Comparison of ENCODE assay signal across 19 cellular contexts in the genomic region with DNA sequence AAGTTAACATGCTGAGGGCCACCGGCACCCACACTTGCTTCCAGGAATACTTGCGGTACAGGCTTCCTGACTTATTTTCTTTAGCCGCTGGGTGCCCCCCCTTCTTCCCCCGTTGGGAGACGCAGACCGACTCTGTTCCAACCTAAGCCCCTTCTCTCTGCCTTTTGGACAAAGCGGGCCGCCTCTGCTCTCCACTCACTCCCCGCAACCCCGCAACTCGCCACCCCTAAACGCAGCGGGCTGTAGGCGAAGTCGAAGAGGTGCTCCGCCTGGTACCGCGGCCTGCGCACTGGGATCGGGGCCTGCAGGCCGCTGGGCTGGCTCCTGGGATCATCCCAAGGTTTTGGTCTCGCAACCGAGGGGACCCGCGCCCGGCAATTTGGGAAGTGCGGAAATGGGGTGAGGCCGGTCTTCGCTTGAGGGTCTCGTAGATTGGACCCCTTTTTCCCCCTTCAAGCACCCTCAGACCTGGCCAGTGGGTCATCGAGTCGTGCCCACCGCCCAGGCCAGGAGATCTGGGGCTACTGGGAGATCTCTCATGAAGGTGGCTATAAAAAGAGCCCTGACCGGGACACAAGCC. TPM values are rescaled to one million over a fixed set of nuclear protein-coding genes. Genes with fewer than 3 reads are reported as not detected.
DNase-seq lines count a peak whose midpoint lies in the region; ATAC-seq and TF ChIP-seq lines count a peak whose summit lies in the region.
"Had no signal": no experiment of that assay in that cellular context is flagged by ENCODE, and none has a peak within 500 bp of the region (broad histone marks: within the 10 kb centered on the region; RNA-seq: fewer than 3 reads in every experiment).

No MANE protein-coding gene starts in this region.

- peaks cover 32 to 46% (median 42%) of the 10 kb centered on the region in 3 donors for H3K4me1 Mint-ChIP-seq in naive B cell

- peaks cover 5 to 10% of the 10 kb centered on the region in 2 donors for H3K36me3 Mint-ChIP-seq in naive B cell
- H3K36me3 Mint-ChIP-seq: CD8-positive, alpha-beta memory T cell had no signal

- H3K4me3 ChIP-seq in BJ (ENCODE audit: low read depth, low read length) (0 out of 2 replicates have a peak overlapping the region, but pooled peaks have one; percentile 6), Peyer's patch (peak overlapping the region in 1 of 4 donors; percentile 34)
- H3K4me3 ChIP-seq: K562, right atrium auricular region had no signal

- TF ChIP-seq POLR2A in Peyer's patch (IDR thresholded peaks at IDR 0.05) = no peak

- H3K4me3 Mint-ChIP-seq in naive B cell = peak overlapping the region in 6 of 8 donors; percentile 15 to 82 (median 53)
- H3K4me3 Mint-ChIP-seq: activated B cell treated with CpG ODN at 0.5 μM for 24 hours had no signal

- peak overlapping the region in 2 of 6 donors; percentile 36 to 96 for H3K27ac Mint-ChIP-seq in naive B cell
- H3K27ac Mint-ChIP-seq: activated B cell treated with CpG ODN at 0.5 μM for 24 hours had no signal

- H3K4me1 ChIP-seq in Peyer's patch (peaks cover 0 to 25% (median 8%) of the 10 kb centered on the region in 4 donors), foreskin keratinocyte (no peaks in the 10 kb centered on the region)

- TF ChIP-seq CTCF in BJ (IDR thresholded peaks at IDR 0.05; ENCODE audit: insufficient read depth, low read depth, low read length) (no peak), Peyer's patch (IDR thresholded peaks at IDR 0.05) (no peak), foreskin keratinocyte (conservative IDR thresholded peaks at IDR 0.05) (no peak)

- H3K27me3 Mint-ChIP-seq in naive B cell = peaks cover 60 to 83% (median 73%) of the 10 kb centered on the region in 3 donors

- no peak for DNase-seq in BJ (ENCODE audit: low read depth)
- no peak for DNase-seq in Peyer's patch
- DNase-seq in fibroblast of gingiva (ENCODE audit: low read depth) = peak; percentile 45
- DNase-seq in naive B cell = no peak
- no peak for DNase-seq in foreskin keratinocyte
- DNase-seq in NCI-H1092 treated with DMSO at 0.1 percent for 48 hours (lab: John Stamatoyannopoulos, UW) = no peak
- DNase-seq in HEK293T (ENCODE audit: extremely low spot score) = no peak
- DNase-seq: activated B cell treated with CpG ODN at 0.5 μM for 24 hours; activated gamma-delta T cell treated with Interleukin-2 at 50 U/mL for 16 hours; CD8-positive, alpha-beta memory T cell; DMS79 treated with DMSO at 0.1 percent for 48 hours; NCI-H2081 treated with DMSO at 0.1 percent for 48 hours; NCI-H510A had no signal

- CTCF ChIA-PET in BJ (lab: Yijun Ruan, JAX) (interaction anchor here (1.3 to 3.0 kb wide), 2 partner anchors 12 to 472 kb away, joined by 4 to 28 read pairs; no protein-coding TSS in a partner anchor), HEK293T (lab: Yijun Ruan, JAX) (no interaction called here)

- ATAC-seq in naive B cell (ENCODE audit: low read depth in 2 of 2) (no peak), HG02885 (IDR thresholded peaks at IDR 0.05; ENCODE audit: poor library complexity, unreplicated experiment) (no peak), foreskin keratinocyte (no peak)
- ATAC-seq: K562, Right ventricle myocardium inferior had no signal

- no peaks in the 10 kb centered on the region for H3K9me3 ChIP-seq in Peyer's patch
- H3K9me3 ChIP-seq: right atrium auricular region had no signal

- H3K27me3 ChIP-seq in BJ (ENCODE audit: control insufficient read depth, insufficient read depth, low read length) (peaks cover 7% of the 10 kb centered on the region), Peyer's patch (peaks cover 0 to 47% of the 10 kb centered on the region in 2 donors), foreskin keratinocyte (peaks cover 94% of the 10 kb centered on the region)

- POLR2A ChIA-PET in BJ (lab: Charles Lee) = no interaction called here
- POLR2A ChIA-PET in HEK293T (lab: Yijun Ruan, JAX) = no interaction called here

- H3K9me3 Mint-ChIP-seq in naive B cell = peaks cover 0 to 8% (median 1%) of the 10 kb centered on the region in 7 donors
- H3K9me3 Mint-ChIP-seq: activated B cell treated with CpG ODN at 0.5 μM for 24 hours had no signal

- H3K27ac ChIP-seq in Peyer's patch = peak overlapping the region; percentile 32 to 90 (median 73)
- no peak overlapping the region for H3K27ac ChIP-seq in foreskin keratinocyte
- H3K27ac ChIP-seq: right atrium auricular region had no signal

- no peaks in the 10 kb centered on the region; the same call in 1 of the 2 replicates for H3K36me3 ChIP-seq in BJ (ENCODE audit: control insufficient read depth, insufficient read depth, low read length)
- no peaks in the 10 kb centered on the region for H3K36me3 ChIP-seq in Peyer's patch
- H3K36me3 ChIP-seq: right atrium auricular region had no signal

TF ChIP-seq in HEK293T, 16 proteins besides CTCF, POLR2A, EP300 and RAD21:
- TF ChIP-seq L3MBTL2 (conservative IDR thresholded peaks at IDR 0.05) = no peak
- no peak for TF ChIP-seq SP1 (IDR thresholded peaks at IDR 0.05)
- TF ChIP-seq FOXA1 (IDR thresholded peaks at IDR 0.05) = no peak
- TF ChIP-seq, protein P1, sequence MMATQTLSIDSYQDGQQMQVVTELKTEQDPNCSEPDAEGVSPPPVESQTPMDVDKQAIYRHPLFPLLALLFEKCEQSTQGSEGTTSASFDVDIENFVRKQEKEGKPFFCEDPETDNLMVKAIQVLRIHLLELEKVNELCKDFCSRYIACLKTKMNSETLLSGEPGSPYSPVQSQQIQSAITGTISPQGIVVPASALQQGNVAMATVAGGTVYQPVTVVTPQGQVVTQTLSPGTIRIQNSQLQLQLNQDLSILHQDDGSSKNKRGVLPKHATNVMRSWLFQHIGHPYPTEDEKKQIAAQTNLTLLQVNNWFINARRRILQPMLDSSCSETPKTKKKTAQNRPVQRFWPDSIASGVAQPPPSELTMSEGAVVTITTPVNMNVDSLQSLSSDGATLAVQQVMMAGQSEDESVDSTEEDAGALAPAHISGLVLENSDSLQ (IDR thresholded peaks at IDR 0.05) = no peak

RNA-seq across cellular contexts. Expression of gene FOXF2, which starts 4.7 kb away (rescaled TPM):
- polyA plus RNA-seq in BJ (2011; rRNA removed) (17.7 and 23.4 TPM in 2 replicates), naive B cell (ENCODE audit: low read depth in 6 of 6) (not detected), foreskin keratinocyte (0.10 and 0.22 TPM in 2 replicates)
- 11.2 and 13.2 TPM in 2 replicates for polyA minus RNA-seq in BJ (2011; rRNA and poly(A)+ RNA removed)
- total RNA-seq in Peyer's patch (10 to 100 TPM in 1 of 4 donors, 1 to 10 TPM in 3; 4.0 to 14.0 (median 8.0) TPM), foreskin keratinocyte (0.11 and 0.14 TPM in 2 replicates)
- total RNA-seq: activated B cell treated with CpG ODN at 0.5 μM for 24 hours; activated CD8-positive, alpha-beta memory T cell treated with anti-CD3 and anti-CD28 coated beads for 36 hours; CD8-positive, alpha-beta memory T cell; K562; T-helper 1 cell treated with Interleukin-12 subunit alpha and Interleukin-12 subunit beta and Interleukin-4 antibody, amounts not matched to agents 30 ng/mL and 1 ng/mL, for 36 hours had no signal
- polyA plus RNA-seq: CD8-positive, alpha-beta memory T cell; K562 had no signal

Comparison
In these comparisons a context has a peak if more than half of its experiments do, and no peak if none do; other contexts are left out.
1. RNA of gene FOXF2, which starts 4.7 kb away (polyA plus RNA-seq): 17.7 to 23.4 TPM in BJ; 0.10 to 0.22 TPM in foreskin keratinocyte and not detected in naive B cell; every median in the first group is over 10 times any median in the second.